Comparison of ENCODE assay signal across 1 cellular context in genomic region chr12:6827982-6828670, GRCh38.
TF ChIP-seq lines count a peak whose summit lies in the region.

Gene P3H3, plus strand, starts transcription at chr12:6828407. Its CDS starts 34 bp downstream, at chr12:6828441.

TF ChIP-seq in HEK293, 187 proteins besides CTCF, POLR2A, EP300 and RAD21 (continued from another document and continues in another):
- TF ChIP-seq ZNF792 (tag by site-specific recombination; IDR thresholded peaks at IDR 0.05) (0 out of 2 replicates have a peak, but pooled peaks have one; percentile 52), SALL2 (tag by site-specific recombination; IDR thresholded peaks at IDR 0.05; ENCODE audit: borderline replicate concordance) (no peak), ZBTB48 (tag by site-specific recombination; IDR thresholded peaks at IDR 0.05) (no peak; the same call in 1 of the 2 replicates), ZNF214 (tag by site-specific recombination; IDR thresholded peaks at IDR 0.05; ENCODE audit: borderline replicate concordance) (no peak), ZBTB6 (tag by site-specific recombination; IDR thresholded peaks at IDR 0.05) (peak; percentile 68; the same call in 1 of the 2 replicates), ZNF707 (tag by site-specific recombination; IDR thresholded peaks at IDR 0.05) (no peak), ZNF350 (tag by site-specific recombination; IDR thresholded peaks at IDR 0.05) (no peak), PRDM6 (tag by site-specific recombination; IDR thresholded peaks at IDR 0.05) (no peak), FEZF1 (tag by site-specific recombination; IDR thresholded peaks at IDR 0.05) (no peak), ZNF10 (tag by site-specific recombination; IDR thresholded peaks at IDR 0.05) (no peak; the same call in 1 of the 2 replicates), HOXC10 (CRISPR knock-in tag; IDR thresholded peaks at IDR 0.05) (no peak), ZNF529 (tag by site-specific recombination; IDR thresholded peaks at IDR 0.05; ENCODE audit: insufficient replicate concordance) (no peak), ZFP3 (tag by site-specific recombination; IDR thresholded peaks at IDR 0.05; ENCODE audit: low read depth) (no peak), ZNF670 (tag by site-specific recombination; IDR thresholded peaks at IDR 0.05; ENCODE audit: low read depth) (no peak), ZNF692 (tag by site-specific recombination; IDR thresholded peaks at IDR 0.05) (peak; percentile 77), ZNF280D (tag by site-specific recombination; IDR thresholded peaks at IDR 0.05) (0 out of 2 replicates have a peak, but pooled peaks have one; percentile 28), ZNF558 (tag by site-specific recombination; IDR thresholded peaks at IDR 0.05) (peak; percentile 71; the same call in 1 of the 2 replicates), ZNF24 (tag by site-specific recombination; IDR thresholded peaks at IDR 0.05) (peak; percentile 59; the same call in 1 of the 2 replicates), ZNF423 (tag by site-specific recombination; IDR thresholded peaks at IDR 0.05) (no peak), ZNF518A (tag by site-specific recombination; conservative IDR thresholded peaks at IDR 0.05; ENCODE audit: low read depth) (no peak), ZNF514 (tag by site-specific recombination; IDR thresholded peaks at IDR 0.05) (no peak), YY1 (tag by site-specific recombination; IDR thresholded peaks at IDR 0.05) (peak; percentile 83; the same call in 1 of the 2 replicates), ZFHX2 (tag by site-specific recombination; conservative IDR thresholded peaks at IDR 0.05) (no peak), REPIN1 (tag by site-specific recombination; IDR thresholded peaks at IDR 0.05; ENCODE audit: low read depth) (no peak), TCF7L2 (IDR thresholded peaks at IDR 0.05; ENCODE audit: borderline replicate concordance, low read depth, low read length) (no peak), ZNF747 (tag by site-specific recombination; IDR thresholded peaks at IDR 0.05) (no peak), BCL6B (tag by site-specific recombination; IDR thresholded peaks at IDR 0.05) (peak; percentile 15; the same call in 1 of the 2 replicates), ZNF148 (tag by site-specific recombination; IDR thresholded peaks at IDR 0.05; ENCODE audit: borderline replicate concordance) (no peak; the same call in 1 of the 2 replicates), ZNF394 (tag by site-specific recombination; IDR thresholded peaks at IDR 0.05; ENCODE audit: borderline replicate concordance) (peak; percentile 80; the same call in 1 of the 2 replicates), ZNF362 (tag by site-specific recombination; IDR thresholded peaks at IDR 0.05) (no peak), ZNF19 (tag by site-specific recombination; IDR thresholded peaks at IDR 0.05; ENCODE audit: low read depth) (no peak), ZSCAN4 (tag by site-specific recombination; IDR thresholded peaks at IDR 0.05) (peak; percentile 39; the same call in 1 of the 2 replicates)
